Comparison of ENCODE assay signal across 16 cellular contexts in genomic region chr15:20106026-20106425, GRCh38.
DNase-seq lines count a peak whose midpoint lies in the region; TF ChIP-seq lines count a peak whose summit lies in the region.
"Had no signal": no experiment of that assay in that cellular context is flagged by ENCODE, and none has a peak within 500 bp of the region (broad histone marks: within the 10 kb centered on the region; RNA-seq: fewer than 3 reads in every experiment).

No MANE protein-coding gene starts in this region.

- H3K36me3 ChIP-seq in MG63 (no peaks in the 10 kb centered on the region), ovary (no peaks in the 10 kb centered on the region)
- H3K36me3 ChIP-seq: BLaER1 treated with 17β-estradiol and CSF1 and Interleukin-3, amounts not matched to agents 10 nM and 100 nM had no signal

- H3K4me1 Mint-ChIP-seq in activated naive CD8-positive, alpha-beta T cell treated with anti-CD3 and anti-CD28 coated beads for 36 hours = no peaks in the 10 kb centered on the region

- intact Hi-C loops in head of caudate nucleus (cut with DNase I) = no loop called here
- intact Hi-C loops in ovary (cut with DNase I) = no loop called here

- no peak overlapping the region for H3K4me3 Mint-ChIP-seq in activated naive CD8-positive, alpha-beta T cell treated with anti-CD3 and anti-CD28 coated beads for 36 hours
- H3K4me3 Mint-ChIP-seq: stimulated activated naive CD8-positive, alpha-beta T cell treated with anti-CD3 and anti-CD28 coated beads, Interleukin-15, Interleukin-2, amounts not matched to agents 100 ng/mL and 50 ng/mL, for 24 hours had no signal

- H3K27me3 Mint-ChIP-seq in activated naive CD8-positive, alpha-beta T cell treated with anti-CD3 and anti-CD28 coated beads for 36 hours = no peaks in the 10 kb centered on the region
- H3K27me3 Mint-ChIP-seq: stimulated activated naive CD8-positive, alpha-beta T cell treated with anti-CD3 and anti-CD28 coated beads, Interleukin-15, Interleukin-2, amounts not matched to agents 100 ng/mL and 50 ng/mL, for 24 hours had no signal

- WGBS in ovary, 3 donors = 66 to 78% (median 77%) methylated on average over 2 of the region's 2 CpGs

- H3K9me3 Mint-ChIP-seq in activated naive CD8-positive, alpha-beta T cell treated with anti-CD3 and anti-CD28 coated beads for 36 hours = no peaks in the 10 kb centered on the region
- H3K9me3 Mint-ChIP-seq: stimulated activated naive CD8-positive, alpha-beta T cell treated with anti-CD3 and anti-CD28 coated beads, Interleukin-15, Interleukin-2, amounts not matched to agents 100 ng/mL and 50 ng/mL, for 24 hours had no signal

- TF ChIP-seq EP300 in ovary (IDR thresholded peaks at IDR 0.05) = no peak

- no peak overlapping the region for H3K27ac Mint-ChIP-seq in activated naive CD8-positive, alpha-beta T cell treated with anti-CD3 and anti-CD28 coated beads for 36 hours
- H3K27ac Mint-ChIP-seq: stimulated activated naive CD8-positive, alpha-beta T cell treated with anti-CD3 and anti-CD28 coated beads, Interleukin-15, Interleukin-2, amounts not matched to agents 100 ng/mL and 50 ng/mL, for 24 hours had no signal

- no peaks in the 10 kb centered on the region for H3K36me3 Mint-ChIP-seq in activated naive CD8-positive, alpha-beta T cell treated with anti-CD3 and anti-CD28 coated beads for 36 hours

- H3K27ac ChIP-seq in ovary = no peak overlapping the region
- H3K27ac ChIP-seq: BLaER1 treated with 17β-estradiol and CSF1 and Interleukin-3, amounts not matched to agents 10 nM and 100 nM had no signal

- H3K9me3 ChIP-seq in MG63 (peaks cover 5% of the 10 kb centered on the region), ovary (no peaks in the 10 kb centered on the region)

- no peak for TF ChIP-seq POLR2A in ovary (IDR thresholded peaks at IDR 0.05)

- TF ChIP-seq CTCF in ovary (IDR thresholded peaks at IDR 0.05) = no peak

- no peaks in the 10 kb centered on the region for H3K4me1 ChIP-seq in ovary (ENCODE audit: insufficient read depth)
- H3K4me1 ChIP-seq: BLaER1 treated with 17β-estradiol and CSF1 and Interleukin-3, amounts not matched to agents 10 nM and 100 nM had no signal

- DNase-seq in EH (ENCODE audit: low read depth) (peak; percentile 0), MG63 (peak; percentile 28), head of caudate nucleus (peak in 25 of 42 donors; percentile 1 to 54 (median 15)), ovary (peak in 3 of 5 donors; percentile 8 to 32 (median 14)), NCI-H2081 treated with DMSO at 0.1 percent for 48 hours (lab: John Stamatoyannopoulos, UW) (no peak), NCI-H1105 treated with DMSO at 0.1 percent for 48 hours (lab: John Stamatoyannopoulos, UW) (no peak)
- no peak for DNase-seq in activated CD4-positive, alpha-beta T cell treated with anti-CD3 and anti-CD28 coated beads for 48 hours
- no peak for DNase-seq in activated naive CD8-positive, alpha-beta T cell treated with anti-CD3 and anti-CD28 coated beads for 36 hours
- DNase-seq: amygdala, GDM1, HCEC 1CT, NCI-H1092 treated with DMSO at 0.1 percent for 48 hours, PC-3, T1000 had no signal

- H3K27me3 ChIP-seq in MG63 = no peaks in the 10 kb centered on the region
- no peaks in the 10 kb centered on the region for H3K27me3 ChIP-seq in ovary
- H3K27me3 ChIP-seq: BLaER1 treated with 17β-estradiol and CSF1 and Interleukin-3, amounts not matched to agents 10 nM and 100 nM had no signal

- no peak overlapping the region for H3K4me3 ChIP-seq in MG63
- H3K4me3 ChIP-seq in ovary = no peak overlapping the region
- H3K4me3 ChIP-seq: BLaER1 treated with 17β-estradiol and CSF1 and Interleukin-3, amounts not matched to agents 10 nM and 100 nM had no signal

Comparison
In these comparisons a context has a peak if more than half of its experiments do, and no peak if none do; other contexts are left out.
1. DNase-seq: peak in EH (single experiment), MG63 (single experiment), head of caudate nucleus (25 of 42) and ovary (3 of 5); none in NCI-H2081 treated with DMSO at 0.1 percent for 48 hours (single experiment), NCI-H1105 treated with DMSO at 0.1 percent for 48 hours (single experiment), activated CD4-positive, alpha-beta T cell treated with anti-CD3 and anti-CD28 coated beads for 48 hours (single experiment) and activated naive CD8-positive, alpha-beta T cell treated with anti-CD3 and anti-CD28 coated beads for 36 hours (single experiment).